8 cellular contexts compared by ENCODE assay signal in the genomic region with DNA sequence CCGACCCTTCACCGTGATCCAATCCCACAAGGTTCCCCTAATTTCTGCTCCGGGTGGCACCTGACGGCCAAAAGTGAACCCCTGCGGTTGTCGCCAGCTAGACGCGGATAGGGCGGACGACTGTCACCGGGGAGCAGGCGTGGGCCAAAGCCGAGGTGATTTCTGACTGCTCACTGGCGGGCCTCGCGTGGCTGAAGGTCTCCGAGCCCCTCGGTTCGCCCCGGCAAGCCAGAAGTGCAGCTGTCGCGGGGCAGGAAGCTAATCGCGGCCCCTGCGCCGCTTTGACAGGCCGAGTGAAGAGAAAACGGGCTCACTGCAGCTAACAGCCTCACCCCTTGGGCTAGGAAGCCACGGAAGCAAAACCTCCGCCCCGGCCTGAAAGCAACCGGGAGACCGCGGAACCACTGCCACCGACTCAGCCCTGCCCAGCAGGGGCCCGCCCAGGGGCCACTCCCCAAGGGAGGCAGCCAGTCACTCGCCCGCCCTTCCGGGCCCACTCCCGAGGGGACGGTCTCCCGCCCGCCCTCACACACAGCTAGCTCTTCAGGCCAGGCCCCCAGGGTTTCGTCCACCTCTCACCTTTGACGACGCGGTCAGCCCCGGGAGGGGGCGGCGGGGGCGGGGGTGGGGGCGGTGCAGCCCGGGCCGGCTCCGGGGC. TPM values are rescaled to one million over a fixed set of nuclear protein-coding genes. Genes with fewer than 3 reads are reported as not detected.
DNase-seq lines count a peak whose midpoint lies in the region; ATAC-seq and TF ChIP-seq lines count a peak whose summit lies in the region.

No MANE protein-coding gene starts in this region.

- ATAC-seq in CD4-positive, alpha-beta T cell (ENCODE audit: poor library complexity) = peak; percentile 80
- ATAC-seq in GM19372 (IDR thresholded peaks at IDR 0.05; ENCODE audit: low read depth, unreplicated experiment) (peak; percentile 87), HG03520 (IDR thresholded peaks at IDR 0.05; ENCODE audit: unreplicated experiment) (peak; percentile 88)

- peak overlapping the region; percentile 95 for H3K27ac ChIP-seq in CD4-positive, alpha-beta T cell (ENCODE audit: low read depth, low read length)
- H3K27ac ChIP-seq in endodermal cell (ENCODE audit: low read depth, low read length) = peak overlapping the region; percentile 79

- peaks cover 14% of the 10 kb centered on the region for H3K36me3 Mint-ChIP-seq in CD4-positive, alpha-beta T cell (ENCODE audit: low read depth)
- peaks cover 35% of the 10 kb centered on the region for H3K36me3 Mint-ChIP-seq in endodermal cell (ENCODE audit: low read depth)

- no peaks in the 10 kb centered on the region for H3K27me3 ChIP-seq in CD4-positive, alpha-beta T cell (ENCODE audit: control insufficient read depth, insufficient read depth, low read length)
- H3K27me3 ChIP-seq in endodermal cell (ENCODE audit: control insufficient read depth, insufficient read depth, low read length, poor library complexity, severe bottlenecking) (no peaks in the 10 kb centered on the region), mononuclear cell (ENCODE audit: insufficient read depth, low read length) (no peaks in the 10 kb centered on the region)

- peaks cover 56% of the 10 kb centered on the region for H3K4me1 Mint-ChIP-seq in CD4-positive, alpha-beta T cell (ENCODE audit: low read depth)
- H3K4me1 Mint-ChIP-seq in endodermal cell = peaks cover 21% of the 10 kb centered on the region

- intact Hi-C loops in CD4-positive, alpha-beta T cell (cut with DNase I, micrococcal nuclease) = loop anchor here (2.0 to 10.0 kb wide), 8 partner anchors 132 to 1141 kb away; partner anchors contain the start of genes CHCHD1 (in 1 of the 2), DNAJB12 (in 1 of the 2), DNAJC9 (in 1 of the 2) and MICU1 (in 1 of the 2)

- POLR2A ChIA-PET in CD4-positive, alpha-beta T cell (lab: Charles Lee) = interaction anchor here (0.7 to 3.1 kb wide), 28 partner anchors 8 to 1715 kb away, joined by 3 to 36 read pairs (median 4); partner anchors contain the start of genes ANXA7, CFAP70, CHCHD1 and DNAJC9

- CTCF ChIA-PET in CD4-positive, alpha-beta T cell (lab: Charles Lee) = interaction anchor here (1.5 kb wide), 1 partner anchor 10 kb away, joined by 5 read pairs; no protein-coding TSS in a partner anchor

- peak overlapping the region; percentile 96 for H3K4me3 ChIP-seq in endodermal cell (ENCODE audit: low read length)
- peak overlapping the region; percentile 84 for H3K4me3 ChIP-seq in mononuclear cell (ENCODE audit: low read length)

- H3K4me1 ChIP-seq in endodermal cell (ENCODE audit: control insufficient read depth, insufficient read depth, low read length) = no peaks in the 10 kb centered on the region
- peaks cover 37% of the 10 kb centered on the region for H3K4me1 ChIP-seq in mononuclear cell (ENCODE audit: insufficient read depth, low read length)

- H3K9me3 Mint-ChIP-seq in CD4-positive, alpha-beta T cell = no peaks in the 10 kb centered on the region
- H3K9me3 Mint-ChIP-seq in endodermal cell = no peaks in the 10 kb centered on the region

- WGBS in endodermal cell (ENCODE audit: insufficient coverage in 1 of 2, insufficient read length in 1 of 2), 2 experiments = 0% methylated on average over 15 to 55 of the region's 55 CpGs

- no peaks in the 10 kb centered on the region for H3K27me3 Mint-ChIP-seq in CD4-positive, alpha-beta T cell
- no peaks in the 10 kb centered on the region for H3K27me3 Mint-ChIP-seq in endodermal cell (ENCODE audit: insufficient read depth)

- no peak for TF ChIP-seq CTCF in CD4-positive, alpha-beta T cell (IDR thresholded peaks at IDR 0.05)
- TF ChIP-seq CTCF in endodermal cell (conservative IDR thresholded peaks at IDR 0.05) = no peak

- peak overlapping the region; percentile 91 for H3K4me3 Mint-ChIP-seq in CD4-positive, alpha-beta T cell
- peak overlapping the region; percentile 90 for H3K4me3 Mint-ChIP-seq in endodermal cell

- no peaks in the 10 kb centered on the region for H3K9me3 ChIP-seq in CD4-positive, alpha-beta T cell (ENCODE audit: control insufficient read depth, low read length)
- H3K9me3 ChIP-seq in endodermal cell (ENCODE audit: control insufficient read depth, low read length) = no peaks in the 10 kb centered on the region
- no peaks in the 10 kb centered on the region for H3K9me3 ChIP-seq in mononuclear cell (ENCODE audit: low read depth, low read length)

- peak overlapping the region; percentile 78 for H3K27ac Mint-ChIP-seq in CD4-positive, alpha-beta T cell
- H3K27ac Mint-ChIP-seq in endodermal cell = peak overlapping the region; percentile 83

- peak overlapping the region; percentile 90 for H3K9ac ChIP-seq in endodermal cell (ENCODE audit: extremely low read depth, low read length, poor library complexity, severe bottlenecking)

- peaks cover 35% of the 10 kb centered on the region for H3K36me3 ChIP-seq in endodermal cell (ENCODE audit: control insufficient read depth, insufficient read depth, low read length)

- DNase-seq in CD4-positive, alpha-beta T cell = peak; percentile 75 to 90 (median 85)
- peak; percentile 92 for DNase-seq in NOMO-1 treated with dmso at 0.1 percent for 144 hours (lab: John Stamatoyannopoulos, UW; ENCODE audit: unreplicated experiment)
- peak; percentile 64 for DNase-seq in activated CD8-positive, alpha-beta memory T cell treated with anti-CD3 and anti-CD28 coated beads, Interleukin-2, amount 50 U/mL, for 1 hour (ENCODE audit: extremely low read depth)
- no peak for DNase-seq in endodermal cell
- DNase-seq in stimulated activated CD8-positive, alpha-beta memory T cell treated with anti-CD3 and anti-CD28 coated beads, Interleukin-2, amount 100 ng/mL, for 48 hours (ENCODE audit: low read depth in 2 of 2) = peak; percentile 80 to 85

RNA-seq across cellular contexts. Expression of gene PPP3CB, which starts 0.5 kb away (rescaled TPM):
- total RNA-seq in CD4-positive, alpha-beta T cell = 10 to 100 TPM; 20.2 to 20.3 TPM
- total RNA-seq in endodermal cell = 10 to 100 TPM; 39.2 to 40.2 TPM
- 48.2 TPM for polyA plus RNA-seq in endodermal cell (2013, experiment 1 of 2)
- polyA plus RNA-seq in endodermal cell (2013, experiment 2 of 2) = 44.8 TPM
- total RNA-seq in mononuclear cell = 13.9 TPM
